ENCODE assay signal across 27 cellular contexts in genomic region chr6:63936399-63936798, GRCh38.
"Had no signal": no experiment of that assay in that cellular context is flagged by ENCODE, and none has a peak within 500 bp of the region (broad histone marks: within the 10 kb centered on the region; RNA-seq: fewer than 3 reads in every experiment).

No MANE protein-coding gene starts in this region.

- H3K9me3 ChIP-seq: esophagus squamous epithelium, lower lobe of right lung, sigmoid colon had no signal

- H3K4me1 ChIP-seq: esophagus squamous epithelium, lower lobe of right lung, sigmoid colon had no signal

- ATAC-seq: lower lobe of right lung; natural killer cell treated with Interleukin-12 subunit alpha and Interleukin-12 subunit beta and Interleukin-15 and Interleukin-18, amount 100 ng/mL, for 72 hours; stimulated activated effector memory CD8-positive, alpha-beta T cell treated with anti-CD3 and anti-CD28 coated beads, Interleukin-12 subunit alpha, Interleukin-12 subunit beta, amount 100 ng/mL, for 72 hours had no signal

- H3K36me3 ChIP-seq: brain microvascular endothelial cell, esophagus squamous epithelium, lower lobe of right lung, sigmoid colon had no signal

- DNase-seq: activated CD4-positive, alpha-beta memory T cell treated with anti-CD3 and anti-CD28 coated beads, Interleukin-2, amount 10 ng/mL, durations not matched to agents 7 days and 5 days; activated CD4-positive, alpha-beta T cell treated with anti-CD3 and anti-CD28 coated beads for 1 hour; activated CD4-positive, alpha-beta T cell treated with anti-CD3 and anti-CD28 coated beads, Interleukin-2, amount 10 ng/mL, durations not matched to agents 7 days and 5 days; activated CD8-positive, alpha-beta memory T cell treated with anti-CD3 and anti-CD28 coated beads, Interleukin-2, amount 50 U/mL, for 48 hours; activated gamma-delta T cell treated with Interleukin-2 at 50 U/mL for 16 hours; activated naive CD4-positive, alpha-beta T cell treated with anti-CD3 and anti-CD28 coated beads, Interleukin-2, amount 50 U/mL, for 16 hours; activated T-cell treated with anti-CD3 and anti-CD28 coated beads, Interleukin-2, amount 50 U/mL, for 24 hours; amniotic stem cell; brain microvascular endothelial cell; caudate nucleus; esophagus squamous epithelium; glutamatergic neuron; islet precursor cell; lower lobe of right lung; mesenchymal stem cell; retina; sigmoid colon; small intestine; stimulated activated CD4-positive, alpha-beta T cell treated with anti-CD3 and anti-CD28 coated beads, Interleukin-4, amount 100 ng/mL, for 24 hours; SW 1271; T-helper 9 cell had no signal

- H3K27ac ChIP-seq: brain microvascular endothelial cell, epithelial cell of prostate, esophagus squamous epithelium, lower lobe of right lung, sigmoid colon had no signal

- H3K4me3 ChIP-seq: esophagus squamous epithelium, lower lobe of right lung, sigmoid colon had no signal

- FAIRE-seq: astrocyte, frontal cortex, small intestine, TTC549 had no signal

- H3K27me3 ChIP-seq: brain microvascular endothelial cell, esophagus squamous epithelium, sigmoid colon had no signal
